1 cellular context compared by ENCODE assay signal in the genomic region with DNA sequence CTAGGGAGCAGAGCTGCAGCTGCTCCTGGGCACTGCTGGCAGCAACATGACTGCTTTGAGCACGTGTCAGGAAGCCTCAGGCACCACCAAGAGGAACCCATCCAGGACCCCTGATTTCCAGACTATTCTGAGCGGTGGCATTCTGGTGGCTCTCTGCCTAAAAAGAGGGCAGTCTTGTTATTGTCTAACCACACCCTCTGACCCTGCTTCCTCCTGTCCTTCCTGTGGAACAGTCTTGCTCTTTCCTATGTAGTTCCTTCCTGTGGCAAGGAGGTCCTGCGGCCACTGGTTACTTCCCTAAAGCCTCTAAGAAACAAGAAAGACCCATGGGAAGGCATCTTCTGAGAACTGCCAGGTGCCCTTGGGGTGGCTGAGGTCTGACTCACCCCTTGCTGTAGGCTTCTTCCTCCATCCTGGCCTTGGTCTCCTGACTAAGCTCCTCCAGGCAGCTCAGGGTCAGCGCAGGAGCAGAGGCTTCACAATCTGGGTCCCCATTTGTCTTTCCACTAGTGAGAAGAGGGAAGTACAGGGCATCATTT.
A peak's percentile ranks its signal among the peaks of the same experiment; 100 is the strongest.
TF ChIP-seq lines count a peak whose summit lies in the region.

No MANE protein-coding gene starts in this region.

TF ChIP-seq in K562, 482 proteins besides CTCF, POLR2A, EP300 and RAD21 (continued from another document):
- TF ChIP-seq, protein P1, sequence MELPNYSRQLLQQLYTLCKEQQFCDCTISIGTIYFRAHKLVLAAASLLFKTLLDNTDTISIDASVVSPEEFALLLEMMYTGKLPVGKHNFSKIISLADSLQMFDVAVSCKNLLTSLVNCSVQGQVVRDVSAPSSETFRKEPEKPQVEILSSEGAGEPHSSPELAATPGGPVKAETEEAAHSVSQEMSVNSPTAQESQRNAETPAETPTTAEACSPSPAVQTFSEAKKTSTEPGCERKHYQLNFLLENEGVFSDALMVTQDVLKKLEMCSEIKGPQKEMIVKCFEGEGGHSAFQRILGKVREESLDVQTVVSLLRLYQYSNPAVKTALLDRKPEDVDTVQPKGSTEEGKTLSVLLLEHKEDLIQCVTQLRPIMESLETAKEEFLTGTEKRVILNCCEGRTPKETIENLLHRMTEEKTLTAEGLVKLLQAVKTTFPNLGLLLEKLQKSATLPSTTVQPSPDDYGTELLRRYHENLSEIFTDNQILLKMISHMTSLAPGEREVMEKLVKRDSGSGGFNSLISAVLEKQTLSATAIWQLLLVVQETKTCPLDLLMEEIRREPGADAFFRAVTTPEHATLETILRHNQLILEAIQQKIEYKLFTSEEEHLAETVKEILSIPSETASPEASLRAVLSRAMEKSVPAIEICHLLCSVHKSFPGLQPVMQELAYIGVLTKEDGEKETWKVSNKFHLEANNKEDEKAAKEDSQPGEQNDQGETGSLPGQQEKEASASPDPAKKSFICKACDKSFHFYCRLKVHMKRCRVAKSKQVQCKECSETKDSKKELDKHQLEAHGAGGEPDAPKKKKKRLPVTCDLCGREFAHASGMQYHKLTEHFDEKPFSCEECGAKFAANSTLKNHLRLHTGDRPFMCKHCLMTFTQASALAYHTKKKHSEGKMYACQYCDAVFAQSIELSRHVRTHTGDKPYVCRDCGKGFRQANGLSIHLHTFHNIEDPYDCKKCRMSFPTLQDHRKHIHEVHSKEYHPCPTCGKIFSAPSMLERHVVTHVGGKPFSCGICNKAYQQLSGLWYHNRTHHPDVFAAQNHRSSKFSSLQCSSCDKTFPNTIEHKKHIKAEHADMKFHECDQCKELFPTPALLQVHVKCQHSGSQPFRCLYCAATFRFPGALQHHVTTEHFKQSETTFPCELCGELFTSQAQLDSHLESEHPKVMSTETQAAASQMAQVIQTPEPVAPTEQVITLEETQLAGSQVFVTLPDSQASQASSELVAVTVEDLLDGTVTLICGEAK (IDR thresholded peaks at IDR 0.05) = no peak
- TF ChIP-seq, protein P1 (CRISPR knock-in tag; IDR thresholded peaks at IDR 0.05) = no peak
- TF ChIP-seq, protein P2, sequence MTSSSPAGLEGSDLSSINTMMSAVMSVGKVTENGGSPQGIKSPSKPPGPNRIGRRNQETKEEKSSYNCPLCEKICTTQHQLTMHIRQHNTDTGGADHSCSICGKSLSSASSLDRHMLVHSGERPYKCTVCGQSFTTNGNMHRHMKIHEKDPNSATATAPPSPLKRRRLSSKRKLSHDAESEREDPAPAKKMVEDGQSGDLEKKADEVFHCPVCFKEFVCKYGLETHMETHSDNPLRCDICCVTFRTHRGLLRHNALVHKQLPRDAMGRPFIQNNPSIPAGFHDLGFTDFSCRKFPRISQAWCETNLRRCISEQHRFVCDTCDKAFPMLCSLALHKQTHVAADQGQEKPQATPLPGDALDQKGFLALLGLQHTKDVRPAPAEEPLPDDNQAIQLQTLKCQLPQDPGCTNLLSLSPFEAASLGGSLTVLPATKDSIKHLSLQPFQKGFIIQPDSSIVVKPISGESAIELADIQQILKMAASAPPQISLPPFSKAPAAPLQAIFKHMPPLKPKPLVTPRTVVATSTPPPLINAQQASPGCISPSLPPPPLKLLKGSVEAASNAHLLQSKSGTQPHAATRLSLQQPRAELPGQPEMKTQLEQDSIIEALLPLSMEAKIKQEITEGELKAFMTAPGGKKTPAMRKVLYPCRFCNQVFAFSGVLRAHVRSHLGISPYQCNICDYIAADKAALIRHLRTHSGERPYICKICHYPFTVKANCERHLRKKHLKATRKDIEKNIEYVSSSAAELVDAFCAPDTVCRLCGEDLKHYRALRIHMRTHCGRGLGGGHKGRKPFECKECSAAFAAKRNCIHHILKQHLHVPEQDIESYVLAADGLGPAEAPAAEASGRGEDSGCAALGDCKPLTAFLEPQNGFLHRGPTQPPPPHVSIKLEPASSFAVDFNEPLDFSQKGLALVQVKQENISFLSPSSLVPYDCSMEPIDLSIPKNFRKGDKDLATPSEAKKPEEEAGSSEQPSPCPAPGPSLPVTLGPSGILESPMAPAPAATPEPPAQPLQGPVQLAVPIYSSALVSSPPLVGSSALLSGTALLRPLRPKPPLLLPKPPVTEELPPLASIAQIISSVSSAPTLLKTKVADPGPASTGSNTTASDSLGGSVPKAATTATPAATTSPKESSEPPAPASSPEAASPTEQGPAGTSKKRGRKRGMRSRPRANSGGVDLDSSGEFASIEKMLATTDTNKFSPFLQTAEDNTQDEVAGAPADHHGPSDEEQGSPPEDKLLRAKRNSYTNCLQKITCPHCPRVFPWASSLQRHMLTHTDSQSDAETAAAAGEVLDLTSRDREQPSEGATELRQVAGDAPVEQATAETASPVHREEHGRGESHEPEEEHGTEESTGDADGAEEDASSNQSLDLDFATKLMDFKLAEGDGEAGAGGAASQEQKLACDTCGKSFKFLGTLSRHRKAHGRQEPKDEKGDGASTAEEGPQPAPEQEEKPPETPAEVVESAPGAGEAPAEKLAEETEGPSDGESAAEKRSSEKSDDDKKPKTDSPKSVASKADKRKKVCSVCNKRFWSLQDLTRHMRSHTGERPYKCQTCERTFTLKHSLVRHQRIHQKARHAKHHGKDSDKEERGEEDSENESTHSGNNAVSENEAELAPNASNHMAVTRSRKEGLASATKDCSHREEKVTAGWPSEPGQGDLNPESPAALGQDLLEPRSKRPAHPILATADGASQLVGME (CRISPR knock-in tag; IDR thresholded peaks at IDR 0.05) = 0 out of 2 replicates have a peak, but pooled peaks have one; percentile 33
